8 cellular contexts compared by ENCODE assay signal in genomic region chr13:80341771-80342271, GRCh38. TPM values are rescaled to one million over a fixed set of nuclear protein-coding genes. Genes with fewer than 3 reads are reported as not detected.
DNase-seq lines count a peak whose midpoint lies in the region; ATAC-seq and TF ChIP-seq lines count a peak whose summit lies in the region.

No MANE protein-coding gene starts in this region.

- peak; percentile 78 for DNase-seq in G401 (ENCODE audit: low spot score)
- DNase-seq in NCI-H146 (lab: John Stamatoyannopoulos, UW), result peak; percentile 46
- DNase-seq in ascending aorta (ENCODE audit: low spot score in 2 of 2), result peak in 1 of 2 donors; percentile 75
- DNase-seq in iPS DF 6.9 (ENCODE audit: low read depth, low spot score), result no peak
- peak; percentile 68 for DNase-seq in sciatic nerve (ENCODE audit: low spot score)
- DNase-seq in stimulated activated naive CD4-positive, alpha-beta T cell treated with Interleukin-2 at 50 U/mL for 16 hours (lab: John Stamatoyannopoulos, UW), result no peak

- TF ChIP-seq CTCF in ascending aorta (IDR thresholded peaks at IDR 0.05), result no peak

- intact Hi-C loops in ascending aorta (cut with DNase I), result loop anchor here (1.0 to 5.0 kb wide), 10 partner anchors 21 to 935 kb away; partner anchors contain the start of gene RBM26
- intact Hi-C loops in sciatic nerve (cut with DNase I), result loop anchor here (5.0 kb wide), 1 partner anchor 135 kb away; no protein-coding TSS in a partner anchor

- H3K27ac ChIP-seq in ascending aorta (peak overlapping the region; percentile 96 to 97), iPS DF 6.9 (ENCODE audit: low read length) (no peak overlapping the region)

- H3K27me3 ChIP-seq in ascending aorta (no peaks in the 10 kb centered on the region), iPS DF 6.9 (ENCODE audit: control insufficient read depth, insufficient read depth, low read length) (no peaks in the 10 kb centered on the region)

- peaks cover 0 to 14% of the 10 kb centered on the region in 2 donors for H3K4me1 ChIP-seq in ascending aorta
- 0 out of 2 replicates have a peak, but pooled peaks cover 1% of the 10 kb centered on the region for H3K4me1 ChIP-seq in iPS DF 6.9 (ENCODE audit: control insufficient read depth, insufficient read depth, low read length)

- ATAC-seq in sciatic nerve, result no peak
- no peak for ATAC-seq in GM21423 (IDR thresholded peaks at IDR 0.05; ENCODE audit: unreplicated experiment)
- no peak for ATAC-seq in HG03095 (IDR thresholded peaks at IDR 0.05; ENCODE audit: unreplicated experiment)

- H3K36me3 ChIP-seq in ascending aorta, result peaks cover 0 to 7% of the 10 kb centered on the region in 2 donors
- H3K36me3 ChIP-seq in iPS DF 6.9 (ENCODE audit: control insufficient read depth, insufficient read depth, low read length), result peaks cover 6% of the 10 kb centered on the region

- H3K9me3 ChIP-seq in ascending aorta, result no peaks in the 10 kb centered on the region
- H3K9me3 ChIP-seq in iPS DF 6.9 (ENCODE audit: control insufficient read depth, insufficient read depth, low read length), result no peaks in the 10 kb centered on the region

- in situ Hi-C loops in G401 (cut with HindIII; ENCODE audit: low sequenced_read_pairs), result no loop called here

- H3K4me3 ChIP-seq in ascending aorta (peak overlapping the region; percentile 89 to 91), iPS DF 6.9 (ENCODE audit: low read length) (peak overlapping the region; percentile 85; the same call in 1 of the 2 replicates)

- WGBS in iPS DF 6.9 (ENCODE audit: insufficient coverage, insufficient read length), result no CpG with 5 or more reads among the region's 16 CpGs

RNA-seq across cellular contexts. Expression of gene SPRY2, which starts 0.9 kb away (rescaled TPM):
- 0.24 and 0.49 TPM in 2 replicates for total RNA-seq in G401 (2014; rRNA removed; shearing (Covaris generic))
- total RNA-seq in ascending aorta (78.2 TPM), sciatic nerve (78.3 TPM)

Comparison
In these comparisons a context has a peak if more than half of its experiments do, and no peak if none do; other contexts are left out.
1. DNase-seq: peak in G401 (single experiment), NCI-H146 (single experiment) and sciatic nerve (single experiment); none in iPS DF 6.9 (single experiment) and stimulated activated naive CD4-positive, alpha-beta T cell treated with Interleukin-2 at 50 U/mL for 16 hours (single experiment).
2. RNA of gene SPRY2, which starts 0.9 kb away (total RNA-seq): 78.3 TPM in sciatic nerve (single experiment) and 78.2 TPM in ascending aorta (single experiment); 0.24 to 0.49 TPM in G401; every median in the first group is over 10 times any median in the second.